11 cellular contexts compared by ENCODE assay signal in the genomic region with DNA sequence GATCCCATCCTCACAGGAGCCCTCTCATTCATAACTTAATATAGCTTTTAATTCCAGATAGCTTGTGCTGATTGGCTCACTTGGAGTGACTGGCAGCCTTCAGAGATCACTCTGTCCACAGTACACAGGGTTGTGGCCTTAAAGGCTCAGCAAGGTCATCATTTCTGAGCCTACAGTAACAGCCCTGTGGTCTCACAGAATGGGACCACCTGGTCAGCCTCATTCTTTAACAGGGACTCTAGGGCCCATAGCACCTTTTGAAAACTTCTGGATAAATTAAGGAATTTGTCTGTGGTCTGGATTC. TPM values are rescaled to one million over a fixed set of nuclear protein-coding genes. Genes with fewer than 3 reads are reported as not detected.
DNase-seq lines count a peak whose midpoint lies in the region; ATAC-seq and TF ChIP-seq lines count a peak whose summit lies in the region.
"Had no signal": no experiment of that assay in that cellular context is flagged by ENCODE, and none has a peak within 500 bp of the region (broad histone marks: within the 10 kb centered on the region; RNA-seq: fewer than 3 reads in every experiment).

No MANE protein-coding gene starts in this region.

- H3K4me3 ChIP-seq in GM23338, result no peak overlapping the region
- H3K4me3 ChIP-seq in sigmoid colon, result no peak overlapping the region
- H3K4me3 ChIP-seq in thyroid gland (replicated peaks in 1 of 3), result no peak overlapping the region
- H3K4me3 ChIP-seq: SJSA1 had no signal

- intact Hi-C loops in sigmoid colon (cut with DNase I) (no loop called here), thyroid gland (cut with DNase I) (no loop called here)

- no peak overlapping the region for H3K4me2 ChIP-seq in GM23338

- H3K36me3 ChIP-seq in GM23338 (ENCODE audit: insufficient read depth) (0 out of 2 replicates have a peak, but pooled peaks cover 11% of the 10 kb centered on the region), sigmoid colon (no peaks in the 10 kb centered on the region), thyroid gland (no peaks in the 10 kb centered on the region)
- H3K36me3 ChIP-seq: SJSA1 had no signal

- H3F3A ChIP-seq in GM23338 (replicated peaks; ENCODE audit: low read depth), result peaks cover under 1% of the 10 kb centered on the region; the same call in 1 of the 2 replicates

- no peaks in the 10 kb centered on the region for H3K79me2 ChIP-seq in GM23338 (replicated peaks; ENCODE audit: insufficient read depth)

- H3K4me1 Mint-ChIP-seq in GM23338, result peaks cover 36% of the 10 kb centered on the region
- peaks cover 54% of the 10 kb centered on the region for H3K4me1 Mint-ChIP-seq in T-helper 17 cell

- H3K36me3 Mint-ChIP-seq in GM23338 (ENCODE audit: low read depth) (peaks cover 16% of the 10 kb centered on the region), T-helper 17 cell (ENCODE audit: low read depth) (no peaks in the 10 kb centered on the region)

- DNase-seq in GM23338 (ENCODE audit: low spot score) (peak; percentile 44), T-helper 17 cell (no peak), fibroblast of gingiva (ENCODE audit: low read depth) (peak; percentile 39), sigmoid colon (no peak), thyroid gland (no peak)
- no peak for DNase-seq in activated effector memory CD4-positive, alpha-beta T cell treated with Interleukin-2 at 50 U/mL for 16 hours
- DNase-seq: activated gamma-delta T cell treated with Interleukin-2 at 50 U/mL for 16 hours, GOT3 had no signal

- H3K4me1 ChIP-seq in GM23338 (ENCODE audit: insufficient read depth), result peaks cover 19% of the 10 kb centered on the region
- peaks cover 0 to 23% (median 15%) of the 10 kb centered on the region in 4 donors for H3K4me1 ChIP-seq in sigmoid colon
- peaks cover 16 to 29% of the 10 kb centered on the region in 2 donors for H3K4me1 ChIP-seq in thyroid gland

- H4K20me1 ChIP-seq in GM23338 (replicated peaks; ENCODE audit: insufficient read depth), result no peaks in the 10 kb centered on the region

- 0 out of 2 replicates have a peak, but pooled peaks cover 5% of the 10 kb centered on the region for H3K9me2 ChIP-seq in GM23338 (ENCODE audit: insufficient read depth)

- H3K27ac Mint-ChIP-seq in GM23338 (no peak overlapping the region), T-helper 17 cell (peak overlapping the region; percentile 100)

- no peak overlapping the region for H3K27ac ChIP-seq in GM23338 (ENCODE audit: low read depth)
- peak overlapping the region in 3 of 4 donors; percentile 20 to 50 (median 46) for H3K27ac ChIP-seq in sigmoid colon
- H3K27ac ChIP-seq in thyroid gland, result peak overlapping the region in 1 of 3 donors; percentile 61

- TF ChIP-seq POLR2A in sigmoid colon (IDR thresholded peaks at IDR 0.05) (no peak), thyroid gland (IDR thresholded peaks at IDR 0.05) (no peak)

- no peak for ATAC-seq in GM23338
- ATAC-seq in T-helper 17 cell, result no peak
- ATAC-seq in GM19328 (IDR thresholded peaks at IDR 0.05; ENCODE audit: unreplicated experiment), result no peak
- ATAC-seq in SK-N-SH treated with all-trans-retinoic acid at 6 μM for 48 hours, result no peak

- TF ChIP-seq CTCF in GM23338 (conservative IDR thresholded peaks at IDR 0.05; ENCODE audit: low read depth in 2 of 2) (no peak), sigmoid colon (IDR thresholded peaks at IDR 0.05) (no peak), thyroid gland (IDR thresholded peaks at IDR 0.05) (no peak)

- H3K4me3 Mint-ChIP-seq in GM23338 (no peak overlapping the region), T-helper 17 cell (peak overlapping the region; percentile 81)

- no peak for TF ChIP-seq EP300 in sigmoid colon (IDR thresholded peaks at IDR 0.05)

- no peak overlapping the region for H2AFZ ChIP-seq in GM23338

- H3K27me3 Mint-ChIP-seq in GM23338 (ENCODE audit: insufficient read depth, low read depth, poor library complexity), result peaks cover 15% of the 10 kb centered on the region
- no peaks in the 10 kb centered on the region for H3K27me3 Mint-ChIP-seq in T-helper 17 cell

- no peaks in the 10 kb centered on the region for H3K27me3 ChIP-seq in GM23338 (ENCODE audit: insufficient read depth)
- no peaks in the 10 kb centered on the region for H3K27me3 ChIP-seq in sigmoid colon
- H3K27me3 ChIP-seq in thyroid gland, result no peaks in the 10 kb centered on the region
- H3K27me3 ChIP-seq: SJSA1 had no signal

- H3K9me3 ChIP-seq in T-helper 17 cell (ENCODE audit: control insufficient read depth, low read length, poor library complexity, severe bottlenecking), result no peaks in the 10 kb centered on the region
- peaks cover 0 to 7% (median 5%) of the 10 kb centered on the region in 4 donors for H3K9me3 ChIP-seq in sigmoid colon
- H3K9me3 ChIP-seq in thyroid gland, result no peaks in the 10 kb centered on the region
- H3K9me3 ChIP-seq: SJSA1 had no signal

- peaks cover 33% of the 10 kb centered on the region; the same call in 2 of the 3 replicates for H3K9me3 Mint-ChIP-seq in GM23338

TF ChIP-seq in GM23338, 12 proteins besides CTCF, POLR2A, EP300 and RAD21 (continues in another document):
- TF ChIP-seq ZNF331 (CRISPR knock-in tag; IDR thresholded peaks at IDR 0.05; ENCODE audit: low read depth) (no peak), STAT1 (IDR thresholded peaks at IDR 0.05; ENCODE audit: unreplicated experiment) (no peak), NANOG (IDR thresholded peaks at IDR 0.05; ENCODE audit: borderline replicate concordance) (no peak), POLR2AphosphoS5 (IDR thresholded peaks at IDR 0.05; ENCODE audit: low read depth) (no peak)

TF ChIP-seq in SK-N-SH treated with all-trans-retinoic acid at 6 μM for 48 hours, 23 proteins besides CTCF, POLR2A, EP300 and RAD21 (continues in another document):
- TF ChIP-seq, protein P1, sequence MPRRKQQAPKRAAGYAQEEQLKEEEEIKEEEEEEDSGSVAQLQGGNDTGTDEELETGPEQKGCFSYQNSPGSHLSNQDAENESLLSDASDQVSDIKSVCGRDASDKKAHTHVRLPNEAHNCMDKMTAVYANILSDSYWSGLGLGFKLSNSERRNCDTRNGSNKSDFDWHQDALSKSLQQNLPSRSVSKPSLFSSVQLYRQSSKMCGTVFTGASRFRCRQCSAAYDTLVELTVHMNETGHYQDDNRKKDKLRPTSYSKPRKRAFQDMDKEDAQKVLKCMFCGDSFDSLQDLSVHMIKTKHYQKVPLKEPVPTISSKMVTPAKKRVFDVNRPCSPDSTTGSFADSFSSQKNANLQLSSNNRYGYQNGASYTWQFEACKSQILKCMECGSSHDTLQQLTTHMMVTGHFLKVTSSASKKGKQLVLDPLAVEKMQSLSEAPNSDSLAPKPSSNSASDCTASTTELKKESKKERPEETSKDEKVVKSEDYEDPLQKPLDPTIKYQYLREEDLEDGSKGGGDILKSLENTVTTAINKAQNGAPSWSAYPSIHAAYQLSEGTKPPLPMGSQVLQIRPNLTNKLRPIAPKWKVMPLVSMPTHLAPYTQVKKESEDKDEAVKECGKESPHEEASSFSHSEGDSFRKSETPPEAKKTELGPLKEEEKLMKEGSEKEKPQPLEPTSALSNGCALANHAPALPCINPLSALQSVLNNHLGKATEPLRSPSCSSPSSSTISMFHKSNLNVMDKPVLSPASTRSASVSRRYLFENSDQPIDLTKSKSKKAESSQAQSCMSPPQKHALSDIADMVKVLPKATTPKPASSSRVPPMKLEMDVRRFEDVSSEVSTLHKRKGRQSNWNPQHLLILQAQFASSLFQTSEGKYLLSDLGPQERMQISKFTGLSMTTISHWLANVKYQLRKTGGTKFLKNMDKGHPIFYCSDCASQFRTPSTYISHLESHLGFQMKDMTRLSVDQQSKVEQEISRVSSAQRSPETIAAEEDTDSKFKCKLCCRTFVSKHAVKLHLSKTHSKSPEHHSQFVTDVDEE (CRISPR knock-in tag; IDR thresholded peaks at IDR 0.05), result no peak
- TF ChIP-seq ISL1 (CRISPR knock-in tag; IDR thresholded peaks at IDR 0.05), result no peak
- no peak for TF ChIP-seq ZNF70 (CRISPR knock-in tag; IDR thresholded peaks at IDR 0.05)
- no peak for TF ChIP-seq ZFP30 (CRISPR knock-in tag; IDR thresholded peaks at IDR 0.05)
- TF ChIP-seq, protein P2, sequence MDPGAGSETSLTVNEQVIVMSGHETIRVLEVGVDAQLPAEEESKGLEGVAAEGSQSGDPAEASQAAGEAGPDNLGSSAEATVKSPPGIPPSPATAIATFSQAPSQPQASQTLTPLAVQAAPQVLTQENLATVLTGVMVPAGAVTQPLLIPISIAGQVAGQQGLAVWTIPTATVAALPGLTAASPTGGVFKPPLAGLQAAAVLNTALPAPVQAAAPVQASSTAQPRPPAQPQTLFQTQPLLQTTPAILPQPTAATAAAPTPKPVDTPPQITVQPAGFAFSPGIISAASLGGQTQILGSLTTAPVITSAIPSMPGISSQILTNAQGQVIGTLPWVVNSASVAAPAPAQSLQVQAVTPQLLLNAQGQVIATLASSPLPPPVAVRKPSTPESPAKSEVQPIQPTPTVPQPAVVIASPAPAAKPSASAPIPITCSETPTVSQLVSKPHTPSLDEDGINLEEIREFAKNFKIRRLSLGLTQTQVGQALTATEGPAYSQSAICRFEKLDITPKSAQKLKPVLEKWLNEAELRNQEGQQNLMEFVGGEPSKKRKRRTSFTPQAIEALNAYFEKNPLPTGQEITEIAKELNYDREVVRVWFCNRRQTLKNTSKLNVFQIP (CRISPR knock-in tag; IDR thresholded peaks at IDR 0.05; ENCODE audit: borderline replicate concordance, low read depth), result no peak
- no peak for TF ChIP-seq SNAI2 (CRISPR knock-in tag; IDR thresholded peaks at IDR 0.05)
- TF ChIP-seq, protein P3, sequence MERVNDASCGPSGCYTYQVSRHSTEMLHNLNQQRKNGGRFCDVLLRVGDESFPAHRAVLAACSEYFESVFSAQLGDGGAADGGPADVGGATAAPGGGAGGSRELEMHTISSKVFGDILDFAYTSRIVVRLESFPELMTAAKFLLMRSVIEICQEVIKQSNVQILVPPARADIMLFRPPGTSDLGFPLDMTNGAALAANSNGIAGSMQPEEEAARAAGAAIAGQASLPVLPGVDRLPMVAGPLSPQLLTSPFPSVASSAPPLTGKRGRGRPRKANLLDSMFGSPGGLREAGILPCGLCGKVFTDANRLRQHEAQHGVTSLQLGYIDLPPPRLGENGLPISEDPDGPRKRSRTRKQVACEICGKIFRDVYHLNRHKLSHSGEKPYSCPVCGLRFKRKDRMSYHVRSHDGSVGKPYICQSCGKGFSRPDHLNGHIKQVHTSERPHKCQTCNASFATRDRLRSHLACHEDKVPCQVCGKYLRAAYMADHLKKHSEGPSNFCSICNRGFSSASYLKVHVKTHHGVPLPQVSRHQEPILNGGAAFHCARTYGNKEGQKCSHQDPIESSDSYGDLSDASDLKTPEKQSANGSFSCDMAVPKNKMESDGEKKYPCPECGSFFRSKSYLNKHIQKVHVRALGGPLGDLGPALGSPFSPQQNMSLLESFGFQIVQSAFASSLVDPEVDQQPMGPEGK (CRISPR knock-in tag; IDR thresholded peaks at IDR 0.05; ENCODE audit: borderline replicate concordance), result no peak
- no peak for TF ChIP-seq CSDC2 (CRISPR knock-in tag; IDR thresholded peaks at IDR 0.05)
- no peak for TF ChIP-seq OSR1 (CRISPR knock-in tag; IDR thresholded peaks at IDR 0.05)

RNA-seq across cellular contexts. Expression of a gene that starts 51.3 kb away (rescaled TPM):
- 37.9 and 43.0 TPM in 2 replicates for total RNA-seq in GM23338 (2014; rRNA removed; shearing (Covaris generic))
- 38.4 and 39.6 TPM in 2 replicates for polyA plus RNA-seq in GM23338 (2016; fragmentation: Nextera tagmentation; extraction: Ambion mirVana)
- total RNA-seq in T-helper 17 cell, result 100 to 1,000 TPM; 501 to 627 TPM
- total RNA-seq in sigmoid colon, result 100 to 1,000 TPM in 1 of 4 donors, 10 to 100 TPM in 3; 59.8 to 115 (median 72.3) TPM
- 100 to 1,000 TPM in 2 of 3 donors, 10 to 100 TPM in 1; 97.3 to 120 (median 116) TPM for polyA plus RNA-seq in sigmoid colon
- 100 to 1,000 TPM; 146 to 287 (median 172) TPM for total RNA-seq in thyroid gland

Comparison
In these comparisons a context has a peak if more than half of its experiments do, and no peak if none do; other contexts are left out.
1. DNase-seq: peak in GM23338 (single experiment) and fibroblast of gingiva (single experiment); none in T-helper 17 cell (0 of 3), sigmoid colon (single experiment), activated effector memory CD4-positive, alpha-beta T cell treated with Interleukin-2 at 50 U/mL for 16 hours (single experiment) and thyroid gland (0 of 2).